29 cellular contexts compared by ENCODE assay signal in genomic region chr18:61690418-61691138, GRCh38.
"Had no signal": no experiment of that assay in that cellular context is flagged by ENCODE, and none has a peak within 500 bp of the region (broad histone marks: within the 10 kb centered on the region; RNA-seq: fewer than 3 reads in every experiment).

No MANE protein-coding gene starts in this region.

- H3K36me3 Mint-ChIP-seq: activated CD8-positive, alpha-beta memory T cell treated with anti-CD3 and anti-CD28 coated beads, Interleukin-2, amount 10 ng/mL, durations not matched to agents 7 days and 5 days; activated naive CD4-positive, alpha-beta T cell treated with anti-CD3 and anti-CD28 coated beads, Interleukin-2, amount 50 U/mL, for 24 hours; brain; T-cell had no signal

- DNase-seq: activated CD4-positive, alpha-beta T cell treated with anti-CD3 and anti-CD28 coated beads, Interleukin-2, amount 10 ng/mL, durations not matched to agents 7 days and 5 days; activated CD4-positive, CD25-positive, alpha-beta regulatory T cell treated with anti-CD3 and anti-CD28 coated beads, Interleukin-2, amount 50 U/mL, for 72 hours; activated CD8-positive, alpha-beta memory T cell treated with anti-CD3 and anti-CD28 coated beads, Interleukin-2, amount 10 ng/mL, durations not matched to agents 7 days and 5 days; activated CD8-positive, alpha-beta T cell treated with anti-CD3 and anti-CD28 coated beads for 36 hours; activated gamma-delta T cell treated with Interleukin-2 at 50 U/mL for 16 hours; activated T-cell treated with anti-CD3 and anti-CD28 coated beads for 4 hours; anterior cingulate cortex; effector memory CD4-positive, alpha-beta T cell; head of caudate nucleus; islet precursor cell; left ventricle myocardium inferior; mammary epithelial cell; midbrain; stimulated activated CD4-positive, alpha-beta T cell treated with anti-CD3 and anti-CD28 coated beads, Interleukin-2, amount 100 ng/mL, for 48 hours; stimulated activated CD8-positive, alpha-beta memory T cell treated with anti-CD3 and anti-CD28 coated beads, Interleukin-4, amount 100 ng/mL, for 48 hours; stimulated activated naive CD4-positive, alpha-beta T cell; T-cell; testis; trophoblast cell; uterus; WERI-Rb-1 had no signal

- H3K4me1 ChIP-seq: esophagus muscularis mucosa, left ventricle myocardium inferior, parathyroid adenoma, testis, uterus had no signal

- H3K9ac ChIP-seq: parathyroid adenoma had no signal

- H3K9me3 Mint-ChIP-seq: activated CD4-positive, alpha-beta T cell treated with anti-CD3 and anti-CD28 coated beads, Interleukin-2, amount 10 ng/mL, durations not matched to agents 7 days and 5 days; activated CD8-positive, alpha-beta T cell treated with anti-CD3 and anti-CD28 coated beads for 36 hours; activated naive CD4-positive, alpha-beta T cell treated with anti-CD3 and anti-CD28 coated beads, Interleukin-2, amount 50 U/mL, for 24 hours; activated T-helper 1 cell treated with anti-CD3 and anti-CD28 coated beads, Interleukin-12 subunit alpha, Interleukin-12 subunit beta, Interleukin-2, Interleukin-4 antibody, amounts not matched to agents 30 ng/mL and 10 ng/mL and 1 ng/mL, durations not matched to agents 14 hours and 24 hours and 36 hours; T-cell; T-helper 2 cell treated with Interferon-gamma antibody and Interleukin-4, amounts not matched to agents 5 μg/mL and 100 μg/mL, for 36 hours had no signal

- H3K27ac Mint-ChIP-seq: activated CD4-positive, alpha-beta T cell treated with anti-CD3 and anti-CD28 coated beads, Interleukin-2, amount 10 ng/mL, durations not matched to agents 7 days and 5 days; activated CD8-positive, alpha-beta memory T cell treated with anti-CD3 and anti-CD28 coated beads, Interleukin-2, amount 10 ng/mL, durations not matched to agents 7 days and 5 days; activated CD8-positive, alpha-beta T cell treated with anti-CD3 and anti-CD28 coated beads for 36 hours; activated naive CD4-positive, alpha-beta T cell treated with anti-CD3 and anti-CD28 coated beads, Interleukin-2, amount 50 U/mL, for 24 hours; activated T-helper 1 cell treated with anti-CD3 and anti-CD28 coated beads, Interleukin-12 subunit alpha, Interleukin-12 subunit beta, Interleukin-2, Interleukin-4 antibody, amounts not matched to agents 30 ng/mL and 10 ng/mL and 1 ng/mL, durations not matched to agents 14 hours and 24 hours and 36 hours; nephron; T-cell; T-helper 2 cell treated with Interferon-gamma antibody and Interleukin-4, amounts not matched to agents 5 μg/mL and 100 μg/mL, for 36 hours had no signal

- H3K4me1 Mint-ChIP-seq: activated CD4-positive, alpha-beta T cell treated with anti-CD3 and anti-CD28 coated beads, Interleukin-2, amount 10 ng/mL, durations not matched to agents 7 days and 5 days; activated CD8-positive, alpha-beta memory T cell treated with anti-CD3 and anti-CD28 coated beads, Interleukin-2, amount 10 ng/mL, durations not matched to agents 7 days and 5 days; activated naive CD4-positive, alpha-beta T cell treated with anti-CD3 and anti-CD28 coated beads, Interleukin-2, amount 50 U/mL, for 24 hours; nephron; T-cell had no signal

- H3K27me3 ChIP-seq: esophagus muscularis mucosa, neutrophil, testis, uterus had no signal

- H3K4me3 Mint-ChIP-seq: activated CD4-positive, alpha-beta T cell treated with anti-CD3 and anti-CD28 coated beads, Interleukin-2, amount 10 ng/mL, durations not matched to agents 7 days and 5 days; activated CD8-positive, alpha-beta memory T cell treated with anti-CD3 and anti-CD28 coated beads, Interleukin-2, amount 10 ng/mL, durations not matched to agents 7 days and 5 days; activated CD8-positive, alpha-beta T cell treated with anti-CD3 and anti-CD28 coated beads for 36 hours; activated naive CD4-positive, alpha-beta T cell treated with anti-CD3 and anti-CD28 coated beads, Interleukin-2, amount 50 U/mL, for 24 hours; activated T-helper 1 cell treated with anti-CD3 and anti-CD28 coated beads, Interleukin-12 subunit alpha, Interleukin-12 subunit beta, Interleukin-2, Interleukin-4 antibody, amounts not matched to agents 30 ng/mL and 10 ng/mL and 1 ng/mL, durations not matched to agents 14 hours and 24 hours and 36 hours; brain; nephron; T-cell; T-helper 2 cell treated with Interferon-gamma antibody and Interleukin-4, amounts not matched to agents 5 μg/mL and 100 μg/mL, for 36 hours had no signal

- H3K27me3 Mint-ChIP-seq: activated CD8-positive, alpha-beta memory T cell treated with anti-CD3 and anti-CD28 coated beads, Interleukin-2, amount 10 ng/mL, durations not matched to agents 7 days and 5 days; activated naive CD4-positive, alpha-beta T cell treated with anti-CD3 and anti-CD28 coated beads, Interleukin-2, amount 50 U/mL, for 24 hours; brain had no signal

- H3K27ac ChIP-seq: esophagus muscularis mucosa, left ventricle myocardium inferior, neutrophil, parathyroid adenoma, testis, uterus, WERI-Rb-1 had no signal

- H3K4me3 ChIP-seq: esophagus muscularis mucosa, left ventricle myocardium inferior, testis, uterus had no signal

- H3K9me3 ChIP-seq: neutrophil, testis, uterus had no signal

- H3K36me3 ChIP-seq: esophagus muscularis mucosa, left ventricle myocardium inferior, neutrophil, uterus, WERI-Rb-1 had no signal

- ATAC-seq: activated CD8-positive, alpha-beta memory T cell treated with anti-CD3 and anti-CD28 coated beads, Interleukin-2, amount 10 ng/mL, durations not matched to agents 7 days and 5 days; activated CD8-positive, alpha-beta T cell treated with anti-CD3 and anti-CD28 coated beads for 36 hours; T-cell had no signal
